1 cellular context compared by ENCODE assay signal in the genomic region with DNA sequence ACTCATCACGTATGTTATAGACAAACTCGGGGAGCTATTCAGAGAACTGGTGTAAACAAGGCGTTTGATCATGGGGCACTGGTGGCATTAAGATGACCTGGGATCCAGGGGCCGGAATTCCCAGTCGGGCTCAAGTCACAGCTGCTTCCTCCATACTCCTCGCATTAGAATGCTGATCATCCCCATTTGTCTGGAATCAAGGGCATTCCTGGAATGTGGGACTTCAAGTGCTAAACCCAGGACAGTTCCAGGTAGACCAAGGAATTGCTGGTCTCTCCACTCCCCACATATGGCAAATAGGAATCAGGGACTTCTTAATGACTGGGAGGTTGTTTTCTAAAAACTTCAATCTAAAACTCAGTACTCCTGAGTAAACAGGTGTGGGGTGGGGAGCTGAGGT.
TF ChIP-seq lines count a peak whose summit lies in the region.

No MANE protein-coding gene starts in this region.

TF ChIP-seq in GM23338, 12 proteins besides CTCF, POLR2A, EP300 and RAD21 (continued from another document):
- TF ChIP-seq, protein P1, sequence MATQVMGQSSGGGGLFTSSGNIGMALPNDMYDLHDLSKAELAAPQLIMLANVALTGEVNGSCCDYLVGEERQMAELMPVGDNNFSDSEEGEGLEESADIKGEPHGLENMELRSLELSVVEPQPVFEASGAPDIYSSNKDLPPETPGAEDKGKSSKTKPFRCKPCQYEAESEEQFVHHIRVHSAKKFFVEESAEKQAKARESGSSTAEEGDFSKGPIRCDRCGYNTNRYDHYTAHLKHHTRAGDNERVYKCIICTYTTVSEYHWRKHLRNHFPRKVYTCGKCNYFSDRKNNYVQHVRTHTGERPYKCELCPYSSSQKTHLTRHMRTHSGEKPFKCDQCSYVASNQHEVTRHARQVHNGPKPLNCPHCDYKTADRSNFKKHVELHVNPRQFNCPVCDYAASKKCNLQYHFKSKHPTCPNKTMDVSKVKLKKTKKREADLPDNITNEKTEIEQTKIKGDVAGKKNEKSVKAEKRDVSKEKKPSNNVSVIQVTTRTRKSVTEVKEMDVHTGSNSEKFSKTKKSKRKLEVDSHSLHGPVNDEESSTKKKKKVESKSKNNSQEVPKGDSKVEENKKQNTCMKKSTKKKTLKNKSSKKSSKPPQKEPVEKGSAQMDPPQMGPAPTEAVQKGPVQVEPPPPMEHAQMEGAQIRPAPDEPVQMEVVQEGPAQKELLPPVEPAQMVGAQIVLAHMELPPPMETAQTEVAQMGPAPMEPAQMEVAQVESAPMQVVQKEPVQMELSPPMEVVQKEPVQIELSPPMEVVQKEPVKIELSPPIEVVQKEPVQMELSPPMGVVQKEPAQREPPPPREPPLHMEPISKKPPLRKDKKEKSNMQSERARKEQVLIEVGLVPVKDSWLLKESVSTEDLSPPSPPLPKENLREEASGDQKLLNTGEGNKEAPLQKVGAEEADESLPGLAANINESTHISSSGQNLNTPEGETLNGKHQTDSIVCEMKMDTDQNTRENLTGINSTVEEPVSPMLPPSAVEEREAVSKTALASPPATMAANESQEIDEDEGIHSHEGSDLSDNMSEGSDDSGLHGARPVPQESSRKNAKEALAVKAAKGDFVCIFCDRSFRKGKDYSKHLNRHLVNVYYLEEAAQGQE (IDR thresholded peaks at IDR 0.05; ENCODE audit: unreplicated experiment) = no peak
- TF ChIP-seq, protein P2, sequence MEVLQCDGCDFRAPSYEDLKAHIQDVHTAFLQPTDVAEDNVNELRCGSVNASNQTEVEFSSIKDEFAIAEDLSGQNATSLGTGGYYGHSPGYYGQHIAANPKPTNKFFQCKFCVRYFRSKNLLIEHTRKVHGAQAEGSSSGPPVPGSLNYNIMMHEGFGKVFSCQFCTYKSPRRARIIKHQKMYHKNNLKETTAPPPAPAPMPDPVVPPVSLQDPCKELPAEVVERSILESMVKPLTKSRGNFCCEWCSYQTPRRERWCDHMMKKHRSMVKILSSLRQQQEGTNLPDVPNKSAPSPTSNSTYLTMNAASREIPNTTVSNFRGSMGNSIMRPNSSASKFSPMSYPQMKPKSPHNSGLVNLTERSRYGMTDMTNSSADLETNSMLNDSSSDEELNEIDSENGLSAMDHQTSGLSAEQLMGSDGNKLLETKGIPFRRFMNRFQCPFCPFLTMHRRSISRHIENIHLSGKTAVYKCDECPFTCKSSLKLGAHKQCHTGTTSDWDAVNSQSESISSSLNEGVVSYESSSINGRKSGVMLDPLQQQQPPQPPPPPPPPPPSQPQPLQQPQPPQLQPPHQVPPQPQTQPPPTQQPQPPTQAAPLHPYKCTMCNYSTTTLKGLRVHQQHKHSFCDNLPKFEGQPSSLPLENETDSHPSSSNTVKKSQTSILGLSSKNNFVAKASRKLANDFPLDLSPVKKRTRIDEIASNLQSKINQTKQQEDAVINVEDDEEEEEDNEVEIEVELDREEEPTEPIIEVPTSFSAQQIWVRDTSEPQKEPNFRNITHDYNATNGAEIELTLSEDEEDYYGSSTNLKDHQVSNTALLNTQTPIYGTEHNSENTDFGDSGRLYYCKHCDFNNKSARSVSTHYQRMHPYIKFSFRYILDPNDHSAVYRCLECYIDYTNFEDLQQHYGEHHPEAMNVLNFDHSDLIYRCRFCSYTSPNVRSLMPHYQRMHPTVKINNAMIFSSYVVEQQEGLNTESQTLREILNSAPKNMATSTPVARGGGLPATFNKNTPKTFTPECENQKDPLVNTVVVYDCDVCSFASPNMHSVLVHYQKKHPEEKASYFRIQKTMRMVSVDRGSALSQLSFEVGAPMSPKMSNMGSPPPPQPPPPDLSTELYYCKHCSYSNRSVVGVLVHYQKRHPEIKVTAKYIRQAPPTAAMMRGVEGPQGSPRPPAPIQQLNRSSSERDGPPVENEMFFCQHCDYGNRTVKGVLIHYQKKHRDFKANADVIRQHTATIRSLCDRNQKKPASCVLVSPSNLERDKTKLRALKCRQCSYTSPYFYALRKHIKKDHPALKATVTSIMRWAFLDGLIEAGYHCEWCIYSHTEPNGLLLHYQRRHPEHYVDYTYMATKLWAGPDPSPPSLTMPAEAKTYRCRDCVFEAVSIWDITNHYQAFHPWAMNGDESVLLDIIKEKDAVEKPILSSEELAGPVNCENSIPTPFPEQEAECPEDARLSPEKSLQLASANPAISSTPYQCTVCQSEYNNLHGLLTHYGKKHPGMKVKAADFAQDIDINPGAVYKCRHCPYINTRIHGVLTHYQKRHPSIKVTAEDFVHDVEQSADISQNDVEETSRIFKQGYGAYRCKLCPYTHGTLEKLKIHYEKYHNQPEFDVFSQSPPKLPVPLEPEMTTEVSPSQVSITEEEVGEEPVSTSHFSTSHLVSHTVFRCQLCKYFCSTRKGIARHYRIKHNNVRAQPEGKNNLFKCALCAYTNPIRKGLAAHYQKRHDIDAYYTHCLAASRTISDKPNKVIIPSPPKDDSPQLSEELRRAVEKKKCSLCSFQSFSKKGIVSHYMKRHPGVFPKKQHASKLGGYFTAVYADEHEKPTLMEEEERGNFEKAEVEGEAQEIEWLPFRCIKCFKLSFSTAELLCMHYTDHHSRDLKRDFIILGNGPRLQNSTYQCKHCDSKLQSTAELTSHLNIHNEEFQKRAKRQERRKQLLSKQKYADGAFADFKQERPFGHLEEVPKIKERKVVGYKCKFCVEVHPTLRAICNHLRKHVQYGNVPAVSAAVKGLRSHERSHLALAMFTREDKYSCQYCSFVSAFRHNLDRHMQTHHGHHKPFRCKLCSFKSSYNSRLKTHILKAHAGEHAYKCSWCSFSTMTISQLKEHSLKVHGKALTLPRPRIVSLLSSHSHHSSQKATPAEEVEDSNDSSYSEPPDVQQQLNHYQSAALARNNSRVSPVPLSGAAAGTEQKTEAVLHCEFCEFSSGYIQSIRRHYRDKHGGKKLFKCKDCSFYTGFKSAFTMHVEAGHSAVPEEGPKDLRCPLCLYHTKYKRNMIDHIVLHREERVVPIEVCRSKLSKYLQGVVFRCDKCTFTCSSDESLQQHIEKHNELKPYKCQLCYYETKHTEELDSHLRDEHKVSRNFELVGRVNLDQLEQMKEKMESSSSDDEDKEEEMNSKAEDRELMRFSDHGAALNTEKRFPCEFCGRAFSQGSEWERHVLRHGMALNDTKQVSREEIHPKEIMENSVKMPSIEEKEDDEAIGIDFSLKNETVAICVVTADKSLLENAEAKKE (CRISPR knock-in tag; IDR thresholded peaks at IDR 0.05) = no peak
